In genomic region chr22:24422078-24422665, GRCh38 we compare ENCODE assay signal across 17 cellular contexts. TPM values are rescaled to one million over a fixed set of nuclear protein-coding genes. Genes with fewer than 3 reads are reported as not detected.
DNase-seq lines count a peak whose midpoint lies in the region; ATAC-seq lines count a peak whose summit lies in the region.
"Had no signal": no experiment of that assay in that cellular context is flagged by ENCODE, and none has a peak within 500 bp of the region (broad histone marks: within the 10 kb centered on the region; RNA-seq: fewer than 3 reads in every experiment).

No MANE protein-coding gene starts in this region.

- peaks cover 8 to 13% of the 10 kb centered on the region in 2 experiments for H3K36me3 ChIP-seq in trophoblast cell (ENCODE audit: control insufficient read depth in 1 of 2, insufficient read depth in 2 of 2, low read length in 2 of 2)
- H3K36me3 ChIP-seq: cardiac muscle cell had no signal

- H3K4me1 ChIP-seq in right cardiac atrium (ENCODE audit: control insufficient read depth, insufficient read depth, low read length) (peaks cover 6% of the 10 kb centered on the region), trophoblast cell (ENCODE audit: control insufficient read depth in 1 of 2, insufficient read depth in 2 of 2, low read length in 2 of 2) (peaks cover 6 to 7% of the 10 kb centered on the region in 2 experiments)

- H3K14ac ChIP-seq in trophoblast cell (ENCODE audit: low read length): no peak overlapping the region

- ATAC-seq in right cardiac atrium (no peak), Right ventricle myocardium inferior (no peak), memory B cell (ENCODE audit: low read depth) (no peak), HG02763 (IDR thresholded peaks at IDR 0.05; ENCODE audit: unreplicated experiment) (no peak)
- ATAC-seq: mucosa of descending colon had no signal

- peaks cover 26% of the 10 kb centered on the region for H3K4me1 Mint-ChIP-seq in activated CD4-positive, alpha-beta memory T cell treated with anti-CD3 and anti-CD28 coated beads, Interleukin-2, amount 10 ng/mL, durations not matched to agents 7 days and 5 days
- H3K4me1 Mint-ChIP-seq in memory B cell: peaks cover 24% of the 10 kb centered on the region

- H4K12ac ChIP-seq in trophoblast cell (ENCODE audit: low read depth, low read length): no peak overlapping the region

- POLR2A ChIA-PET in activated CD4-positive, alpha-beta memory T cell treated with anti-CD3 and anti-CD28 coated beads, Interleukin-2, amount 10 ng/mL, durations not matched to agents 7 days and 5 days (lab: Charles Lee): interaction anchor here (1.6 kb wide), 1 partner anchor 101 kb away, joined by 5 read pairs; no protein-coding TSS in a partner anchor

- H3K4me3 ChIP-seq in right cardiac atrium (ENCODE audit: low read length) (no peak overlapping the region), trophoblast cell (ENCODE audit: low read depth, low read length) (no peak overlapping the region)
- H3K4me3 ChIP-seq: cardiac muscle cell, GM12878, mucosa of descending colon had no signal

- H2BK12ac ChIP-seq in trophoblast cell (ENCODE audit: low read length): no peak overlapping the region

- no peak overlapping the region for H2AK5ac ChIP-seq in trophoblast cell (ENCODE audit: low read length)

- no peak overlapping the region for H3K9ac ChIP-seq in trophoblast cell (ENCODE audit: low read length)
- H3K9ac ChIP-seq: SK-N-SH had no signal

- CTCF ChIA-PET in activated CD4-positive, alpha-beta memory T cell treated with anti-CD3 and anti-CD28 coated beads, Interleukin-2, amount 10 ng/mL, durations not matched to agents 7 days and 5 days (lab: Charles Lee): interaction anchor here (0.8 to 4.5 kb wide), 9 partner anchors 12 to 104 kb away, joined by 3 to 36 read pairs (median 5); no protein-coding TSS in a partner anchor

- peak overlapping the region; percentile 68 for H3K4me3 Mint-ChIP-seq in activated CD4-positive, alpha-beta memory T cell treated with anti-CD3 and anti-CD28 coated beads, Interleukin-2, amount 10 ng/mL, durations not matched to agents 7 days and 5 days
- H3K4me3 Mint-ChIP-seq in memory B cell: peak overlapping the region; percentile 84

- H3K79me1 ChIP-seq in trophoblast cell (ENCODE audit: low read length): no peaks in the 10 kb centered on the region

- DNase-seq in right cardiac atrium: peak; percentile 17 to 69 (median 58)
- no peak for DNase-seq in Right ventricle myocardium inferior (ENCODE audit: missing footprints)
- no peak for DNase-seq in activated CD4-positive, alpha-beta memory T cell treated with anti-CD3 and anti-CD28 coated beads, Interleukin-2, amount 10 ng/mL, durations not matched to agents 7 days and 5 days
- DNase-seq in memory B cell (ENCODE audit: low spot score in 2 of 2): no peak
- DNase-seq in trophoblast cell: no peak
- DNase-seq in amygdala (lab: John Stamatoyannopoulos, UW): no peak
- DNase-seq in retina: no peak
- DNase-seq: BE2C, EL, Kasumi-1, NCI-H345 had no signal

- no peak overlapping the region for H3K4ac ChIP-seq in trophoblast cell (ENCODE audit: low read depth, low read length)

- no peak overlapping the region for H2BK5ac ChIP-seq in trophoblast cell (ENCODE audit: low read depth, low read length, poor library complexity)

- no peaks in the 10 kb centered on the region for H3K36me3 Mint-ChIP-seq in activated CD4-positive, alpha-beta memory T cell treated with anti-CD3 and anti-CD28 coated beads, Interleukin-2, amount 10 ng/mL, durations not matched to agents 7 days and 5 days (ENCODE audit: low read depth)
- no peaks in the 10 kb centered on the region for H3K36me3 Mint-ChIP-seq in memory B cell

- no peak overlapping the region for H4K8ac ChIP-seq in trophoblast cell (ENCODE audit: low read depth, low read length)

- no peak overlapping the region for H3K27ac ChIP-seq in right cardiac atrium (ENCODE audit: low read length)
- H3K27ac ChIP-seq in trophoblast cell (ENCODE audit: low read depth, low read length): no peak overlapping the region
- H3K27ac ChIP-seq: cardiac muscle cell, HL-60 had no signal

- intact Hi-C loops in right cardiac atrium (cut with DNase I) (loop anchor here in 2 of 4 donors (5.0 to 10.0 kb wide), 4 partner anchors 53 to 95 kb away; no protein-coding TSS in a partner anchor), Right ventricle myocardium inferior (cut with DNase I) (loop anchor here (5.0 kb wide), 2 partner anchors 80 to 95 kb away; no protein-coding TSS in a partner anchor)

- no peaks in the 10 kb centered on the region for H3K9me3 Mint-ChIP-seq in activated CD4-positive, alpha-beta memory T cell treated with anti-CD3 and anti-CD28 coated beads, Interleukin-2, amount 10 ng/mL, durations not matched to agents 7 days and 5 days
- no peaks in the 10 kb centered on the region for H3K9me3 Mint-ChIP-seq in memory B cell

- H3K18ac ChIP-seq in trophoblast cell (ENCODE audit: low read length): no peak overlapping the region

- no peak overlapping the region for H2BK120ac ChIP-seq in trophoblast cell (ENCODE audit: insufficient read depth, low read length, poor library complexity)

- 57% methylated on average over 5 of the region's 5 CpGs for WGBS in right cardiac atrium
- no CpG with 5 or more reads among the region's 5 CpGs for WGBS in trophoblast cell (ENCODE audit: extremely low coverage, insufficient coverage, insufficient read length)

- no peak overlapping the region for H3K27ac Mint-ChIP-seq in activated CD4-positive, alpha-beta memory T cell treated with anti-CD3 and anti-CD28 coated beads, Interleukin-2, amount 10 ng/mL, durations not matched to agents 7 days and 5 days
- peak overlapping the region; percentile 53 for H3K27ac Mint-ChIP-seq in memory B cell

- no peaks in the 10 kb centered on the region for H3K9me3 ChIP-seq in right cardiac atrium (ENCODE audit: control insufficient read depth, low read length)
- H3K9me3 ChIP-seq in trophoblast cell (ENCODE audit: insufficient read depth, low read depth, low read length): no peaks in the 10 kb centered on the region
- H3K9me3 ChIP-seq: BE2C, mucosa of descending colon, SK-N-SH had no signal

- no peaks in the 10 kb centered on the region for H3K79me2 ChIP-seq in trophoblast cell (ENCODE audit: control insufficient read depth, insufficient read depth, low read length, poor library complexity)

- no peak overlapping the region for H4K91ac ChIP-seq in trophoblast cell (ENCODE audit: low read depth, low read length)

- no peak overlapping the region for H3K23ac ChIP-seq in trophoblast cell (ENCODE audit: low read length)

- no peak overlapping the region for H2AFZ ChIP-seq in trophoblast cell (ENCODE audit: insufficient read depth, low read length, poor library complexity)

- H3K27me3 Mint-ChIP-seq in activated CD4-positive, alpha-beta memory T cell treated with anti-CD3 and anti-CD28 coated beads, Interleukin-2, amount 10 ng/mL, durations not matched to agents 7 days and 5 days: peaks cover 16% of the 10 kb centered on the region
- H3K27me3 Mint-ChIP-seq in memory B cell: peaks cover 3% of the 10 kb centered on the region

- H3K27me3 ChIP-seq in right cardiac atrium (ENCODE audit: control insufficient read depth, insufficient read depth) (no peaks in the 10 kb centered on the region), trophoblast cell (ENCODE audit: insufficient read depth, low read length) (peaks cover 16% of the 10 kb centered on the region)
- H3K27me3 ChIP-seq: BE2C had no signal

- no peak overlapping the region for H3K4me2 ChIP-seq in trophoblast cell (ENCODE audit: low read length)
- H3K4me2 ChIP-seq: SK-N-SH had no signal

RNA-seq across cellular contexts. Expression of gene ADORA2A, which starts 5.2 kb away (rescaled TPM):
- total RNA-seq in right cardiac atrium (1 to 10 TPM; 3.7 to 5.6 (median 4.8) TPM), Right ventricle myocardium inferior (4.3 TPM)
- polyA plus RNA-seq in right cardiac atrium: 6.6 TPM
- 10 to 100 TPM; 19.7 to 19.8 TPM for total RNA-seq in activated CD4-positive, alpha-beta memory T cell treated with anti-CD3 and anti-CD28 coated beads, Interleukin-2, amount 10 ng/mL, durations not matched to agents 7 days and 5 days
- 2.0 and 2.6 TPM in 2 replicates for polyA plus RNA-seq in trophoblast cell (2013)

Comparison
In these comparisons a context has a peak if more than half of its experiments do, and no peak if none do; other contexts are left out.
1. DNase-seq: peak in right cardiac atrium (3 of 3); none in Right ventricle myocardium inferior (single experiment), activated CD4-positive, alpha-beta memory T cell treated with anti-CD3 and anti-CD28 coated beads, Interleukin-2, amount 10 ng/mL, durations not matched to agents 7 days and 5 days (single experiment), memory B cell (0 of 2), trophoblast cell (0 of 2), amygdala (0 of 56) and retina (single experiment).